Comparison of ENCODE assay signal across 8 cellular contexts in genomic region chr15:66841953-66842681, GRCh38.
DNase-seq lines count a peak whose midpoint lies in the region; ATAC-seq and TF ChIP-seq lines count a peak whose summit lies in the region.

No MANE protein-coding gene starts in this region.

- peak overlapping the region; percentile 14 to 76 (median 57) for H3K4me3 ChIP-seq in heart left ventricle

- no peaks in the 10 kb centered on the region for H3K36me3 ChIP-seq in heart left ventricle

- intact Hi-C loops in Calu3 (cut with micrococcal nuclease; ENCODE audit: unreplicated experiment) (no loop called here), heart left ventricle (cut with DNase I) (loop anchor here in 5 of 10 donors (2.0 to 5.0 kb wide), 3 partner anchors 39 to 140 kb away; partner anchors contain the start of gene SMAD6 (in 1 of the 5))

- in situ Hi-C loops in KBM-7 (cut with MboI; ENCODE audit: low pct_unique_long_range_greater_than_20kb, low sequenced_read_pairs) = loop anchor here (10.0 kb wide), 1 partner anchor 237 kb away; no protein-coding TSS in a partner anchor

- peak overlapping the region; percentile 90 to 99 (median 96) for H3K27ac ChIP-seq in heart left ventricle

- H3K9me3 Mint-ChIP-seq in Calu3 (ENCODE audit: low read depth, unreplicated experiment) (no peaks in the 10 kb centered on the region), osteocyte (ENCODE audit: unreplicated experiment) (no peaks in the 10 kb centered on the region)

- no peaks in the 10 kb centered on the region for H3K9me3 ChIP-seq in heart left ventricle

- WGBS in heart left ventricle, 4 donors = 4 to 9% (median 7%) methylated on average over 27 to 50 of the region's 50 CpGs

- TF ChIP-seq POLR2A in heart left ventricle (IDR thresholded peaks at IDR 0.05) = peak in 1 of 2 donors; percentile 36

- no peaks in the 10 kb centered on the region for H3K27me3 ChIP-seq in heart left ventricle

- H3K27me3 Mint-ChIP-seq in Calu3 (ENCODE audit: unreplicated experiment) = no peaks in the 10 kb centered on the region
- H3K27me3 Mint-ChIP-seq in osteocyte (ENCODE audit: unreplicated experiment) = no peaks in the 10 kb centered on the region

- H3K4me1 Mint-ChIP-seq in Calu3 (ENCODE audit: low read depth, unreplicated experiment) = peaks cover 28% of the 10 kb centered on the region
- peaks cover 49% of the 10 kb centered on the region for H3K4me1 Mint-ChIP-seq in osteocyte (ENCODE audit: unreplicated experiment)

- ATAC-seq in heart left ventricle = peak; percentile 81 to 92 (median 89)
- ATAC-seq in GM21447 (IDR thresholded peaks at IDR 0.05; ENCODE audit: unreplicated experiment) = no peak

- CTCF ChIA-PET in Calu3 (lab: Charles Lee) = interaction anchor here (1.9 kb wide), 1 partner anchor 9 kb away, joined by 9 read pairs; no protein-coding TSS in a partner anchor

- DNase-seq in Calu3 (peak; percentile 89), KBM-7 (peak; percentile 50), amniotic stem cell (lab: John Stamatoyannopoulos, UW) (peak; percentile 82), heart left ventricle (peak; percentile 87 to 92 (median 92)), osteocyte (ENCODE audit: extremely low spot score, unreplicated experiment) (peak; percentile 98), NCI-H345 (lab: John Stamatoyannopoulos, UW) (no peak), GM20000 (ENCODE audit: low spot score) (no peak)

- H3K4me3 Mint-ChIP-seq in Calu3 (ENCODE audit: low read depth, unreplicated experiment) (peak overlapping the region; percentile 72), osteocyte (ENCODE audit: unreplicated experiment) (peak overlapping the region; percentile 58)

- peaks cover 0 to 49% (median 32%) of the 10 kb centered on the region in 12 donors for H3K4me1 ChIP-seq in heart left ventricle

- BruUV-seq in Calu3 (replicated peaks; lab: Mats Ljungman, UMichigan) = no TSS peak

- no peak for TF ChIP-seq CTCF in Calu3 (IDR thresholded peaks at IDR 0.05; ENCODE audit: unreplicated experiment)
- TF ChIP-seq CTCF in heart left ventricle (IDR thresholded peaks at IDR 0.05) = no peak
- TF ChIP-seq CTCF in osteocyte (IDR thresholded peaks at IDR 0.05) = no peak
- TF ChIP-seq CTCF in GM20000 (IDR thresholded peaks at IDR 0.05; ENCODE audit: extremely low read depth, missing control alignments) = no peak

- H3K36me3 Mint-ChIP-seq in Calu3 (ENCODE audit: insufficient read depth, unreplicated experiment) (peaks cover 16% of the 10 kb centered on the region), osteocyte (ENCODE audit: unreplicated experiment) (no peaks in the 10 kb centered on the region)

- H3K27ac Mint-ChIP-seq in Calu3 (ENCODE audit: unreplicated experiment) (peak overlapping the region; percentile 68), osteocyte (ENCODE audit: unreplicated experiment) (peak overlapping the region; percentile 91)

Comparison
In these comparisons a context has a peak if more than half of its experiments do, and no peak if none do; other contexts are left out.
1. DNase-seq: peak in Calu3 (single experiment), KBM-7 (single experiment), amniotic stem cell (single experiment), heart left ventricle (5 of 5) and osteocyte (single experiment); none in NCI-H345 (single experiment) and GM20000 (single experiment).